In the genomic region with DNA sequence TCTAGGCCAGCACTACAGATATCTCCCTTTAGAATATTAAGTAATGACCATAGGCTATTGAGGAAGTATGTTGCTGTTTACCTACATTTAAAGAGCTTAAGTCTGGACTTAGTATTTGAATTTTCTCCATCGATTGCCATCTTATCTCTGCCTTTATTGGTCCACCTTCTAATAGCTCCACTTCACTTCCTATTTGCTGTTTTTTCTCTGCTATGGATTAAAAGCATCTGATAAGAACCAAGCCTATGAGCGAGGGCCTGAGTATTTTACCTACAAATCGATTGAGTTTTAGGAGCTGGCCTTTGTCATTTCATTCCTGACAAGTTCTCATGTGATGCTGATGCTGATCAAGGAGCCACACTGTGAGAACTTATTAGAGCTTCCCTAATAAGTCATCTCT, we compare ENCODE assay signal across 17 cellular contexts. TPM values are rescaled to one million over a fixed set of nuclear protein-coding genes. Genes with fewer than 3 reads are reported as not detected.
DNase-seq lines count a peak whose midpoint lies in the region; ATAC-seq, FAIRE-seq and TF ChIP-seq lines count a peak whose summit lies in the region.
"Had no signal": no experiment of that assay in that cellular context is flagged by ENCODE, and none has a peak within 500 bp of the region (broad histone marks: within the 10 kb centered on the region; RNA-seq: fewer than 3 reads in every experiment).

No MANE protein-coding gene starts in this region.

- peak overlapping the region; percentile 21 to 93 (median 87); a peak in 19 of 22 replicates for H3K4me2 ChIP-seq in BLaER1 treated with 17β-estradiol and CSF1 and Interleukin-3, amounts not matched to agents 10 nM and 100 nM

- no peak for TF ChIP-seq POLR2A in GM18505 (IDR thresholded peaks at IDR 0.05; ENCODE audit: borderline replicate concordance, extremely low read depth, insufficient read depth, insufficient read length)

- H3K27ac ChIP-seq in BLaER1 treated with 17β-estradiol and CSF1 and Interleukin-3, amounts not matched to agents 10 nM and 100 nM, result peak overlapping the region in 5 of 11 experiments; percentile 78 to 90 (median 86); a peak in 7 of 22 replicates
- H3K27ac ChIP-seq in small intestine (ENCODE audit: low read depth in 1 of 2, low read length in 1 of 2), result no peak overlapping the region
- H3K27ac ChIP-seq: SJCRH30 had no signal

- H3K9me3 Mint-ChIP-seq in T-cell, result peaks cover 0 to 5% (median 4%) of the 10 kb centered on the region in 3 donors

- 32 to 53% (median 48%) methylated on average over 3 of the region's 3 CpGs for WGBS in small intestine, 3 donors

- CTCF ChIA-PET in T-cell (lab: Charles Lee), result interaction anchor here (0.6 to 1.1 kb wide), 4 partner anchors 31 to 76 kb away, joined by 3 read pairs; no protein-coding TSS in a partner anchor

- peak overlapping the region; percentile 85 to 89 for H3K27ac Mint-ChIP-seq in T-cell

- peaks cover 42 to 54% (median 43%) of the 10 kb centered on the region in 3 donors for H3K4me1 Mint-ChIP-seq in T-cell

- DNase-seq in T-cell (no peak), small intestine (peak; percentile 24), NCI-H1417 (lab: John Stamatoyannopoulos, UW) (no peak)
- DNase-seq: DMS153, HCEC 1CT, Kasumi-1, NCI-H1417 treated with DMSO at 0.1 percent for 48 hours, NCI-H2029 treated with DMSO at 0.1 percent for 48 hours, NCI-H524, OCI-M1, RPMI8226, SJCRH30 had no signal

- no peaks in the 10 kb centered on the region for H4K20me1 ChIP-seq in BLaER1 treated with 17β-estradiol and CSF1 and Interleukin-3, amounts not matched to agents 10 nM and 100 nM

- POLR2A ChIA-PET in T-cell (lab: Charles Lee), result no interaction called here

- peaks cover 3% of the 10 kb centered on the region for H3K36me3 Mint-ChIP-seq in T-cell

- no peak overlapping the region for H3K4me3 ChIP-seq in BLaER1 treated with 17β-estradiol and CSF1 and Interleukin-3, amounts not matched to agents 10 nM and 100 nM
- H3K4me3 ChIP-seq in small intestine (ENCODE audit: low read depth in 1 of 2, low read length in 2 of 2), result no peak overlapping the region
- H3K4me3 ChIP-seq: SJCRH30 had no signal

- H3K4me1 ChIP-seq in BLaER1 treated with 17β-estradiol and CSF1 and Interleukin-3, amounts not matched to agents 10 nM and 100 nM, result peaks cover 42 to 75% (median 62%) of the 10 kb centered on the region in 10 experiments
- H3K4me1 ChIP-seq in small intestine (ENCODE audit: control insufficient read depth in 2 of 2, insufficient read depth in 1 of 2, low read depth in 1 of 2, low read length in 1 of 2), result peaks cover 2 to 6% of the 10 kb centered on the region in 2 donors

- ATAC-seq in T-cell (replicated peaks in 1 of 4), result no peak
- no peak for ATAC-seq in GM19035 (IDR thresholded peaks at IDR 0.05; ENCODE audit: unreplicated experiment)
- no peak for ATAC-seq in GM18505 (IDR thresholded peaks at IDR 0.05; ENCODE audit: unreplicated experiment)

- FAIRE-seq in G401.6 (lab: Jason Lieb, UNC) (peak; percentile 98), small intestine (lab: Jason Lieb, UNC) (no peak)
- FAIRE-seq: GM18507 had no signal

- no peaks in the 10 kb centered on the region for H3K36me3 ChIP-seq in BLaER1 treated with 17β-estradiol and CSF1 and Interleukin-3, amounts not matched to agents 10 nM and 100 nM
- H3K36me3 ChIP-seq in small intestine (ENCODE audit: control insufficient read depth in 2 of 2, insufficient read depth in 2 of 2, low read length in 2 of 2), result no peaks in the 10 kb centered on the region
- H3K36me3 ChIP-seq: SJCRH30 had no signal

- no peaks in the 10 kb centered on the region for H3K27me3 ChIP-seq in BLaER1 treated with 17β-estradiol and CSF1 and Interleukin-3, amounts not matched to agents 10 nM and 100 nM
- no peaks in the 10 kb centered on the region for H3K27me3 ChIP-seq in small intestine (ENCODE audit: control insufficient read depth in 2 of 2, insufficient read depth in 2 of 2, low read length in 2 of 2)
- H3K27me3 ChIP-seq: SJCRH30 had no signal

- peaks cover 0 to 6% (median 0%) of the 10 kb centered on the region in 11 experiments; a peak in 5 of 22 replicates for H3K9me3 ChIP-seq in BLaER1 treated with 17β-estradiol and CSF1 and Interleukin-3, amounts not matched to agents 10 nM and 100 nM (replicated peaks in 1 of 11)
- H3K9me3 ChIP-seq in small intestine (ENCODE audit: control insufficient read depth, low read depth), result no peaks in the 10 kb centered on the region

- no peaks in the 10 kb centered on the region for H3K27me3 Mint-ChIP-seq in T-cell

- H3K4me3 Mint-ChIP-seq in T-cell, result no peak overlapping the region

- H3K9ac ChIP-seq in BLaER1 treated with 17β-estradiol and CSF1 and Interleukin-3, amounts not matched to agents 10 nM and 100 nM, result no peak overlapping the region

RNA-seq across cellular contexts. Expression of gene AKAP13, which starts 52.6 kb away (rescaled TPM):
- total RNA-seq in T-cell, result 100 to 1,000 TPM; 232 to 391 (median 281) TPM
- 10 to 100 TPM; 39.4 to 71.6 (median 58.9) TPM for polyA plus RNA-seq in small intestine
